In genomic region chr16:73027655-73028220, GRCh38 we compare ENCODE assay signal across 30 cellular contexts. TPM values are rescaled to one million over a fixed set of nuclear protein-coding genes. Genes with fewer than 3 reads are reported as not detected.
DNase-seq lines count a peak whose midpoint lies in the region; ATAC-seq, FAIRE-seq and TF ChIP-seq lines count a peak whose summit lies in the region.
"Had no signal": no experiment of that assay in that cellular context is flagged by ENCODE, and none has a peak within 500 bp of the region (broad histone marks: within the 10 kb centered on the region; RNA-seq: fewer than 3 reads in every experiment).

No MANE protein-coding gene starts in this region.

- CTCF ChIA-PET in HepG2 (lab: Yijun Ruan, JAX; ENCODE audit: low intra/inter-chr PET ratio, low total read pairs) = no interaction called here
- CTCF ChIA-PET in HEK293T (lab: Yijun Ruan, JAX) = no interaction called here

- FAIRE-seq in HepG2 (lab: Jason Lieb, UNC) (no peak), kidney (lab: Jason Lieb, UNC) (no peak)
- FAIRE-seq: G401.6 had no signal

- POLR2A ChIA-PET in HepG2 (lab: Yijun Ruan, JAX) (interaction anchor here (0.7 to 1.4 kb wide), 2 partner anchors 10 to 936 kb away, joined by 3 to 4 read pairs; no protein-coding TSS in a partner anchor), HEK293T (lab: Yijun Ruan, JAX) (no interaction called here)

- H3K36me3 ChIP-seq in HepG2 (replicated peaks in 1 of 2; ENCODE audit: control insufficient read depth in 1 of 2, insufficient read depth in 2 of 2, low read length in 2 of 2) = peaks cover 3 to 19% of the 10 kb centered on the region in 2 experiments; a peak in 3 of 5 replicates
- no peaks in the 10 kb centered on the region for H3K36me3 ChIP-seq in neural progenitor cell
- H3K36me3 ChIP-seq in skeletal muscle tissue (ENCODE audit: control insufficient read depth in 3 of 3, insufficient read depth in 3 of 3, low read length in 3 of 3) = peaks cover 0 to 4% (median 0%) of the 10 kb centered on the region in 3 donors
- no peaks in the 10 kb centered on the region for H3K36me3 ChIP-seq in kidney (ENCODE audit: control insufficient read depth in 1 of 2, insufficient read depth in 2 of 2, low read length in 2 of 2)
- H3K36me3 ChIP-seq: HAP-1, transverse colon had no signal

- no peak overlapping the region for H3K4me3 Mint-ChIP-seq in neural progenitor cell
- no peak overlapping the region for H3K4me3 Mint-ChIP-seq in stimulated activated memory B cell treated with anti-CD40 and anti-IgM and Interleukin-4, amounts not matched to agents 10 μg/mL and 1 μg/mL and 100 μg/mL, for 72 hours
- H3K4me3 Mint-ChIP-seq: activated CD4-positive, alpha-beta memory T cell treated with anti-CD3 and anti-CD28 coated beads for 36 hours; activated naive CD4-positive, alpha-beta T cell treated with anti-CD3 and anti-CD28 coated beads for 36 hours; brain had no signal

- intact Hi-C loops in HepG2 (cut with micrococcal nuclease; ENCODE audit: unreplicated experiment) (no loop called here), kidney (cut with DNase I) (no loop called here)

- H3K27ac Mint-ChIP-seq in neural progenitor cell = peak overlapping the region; percentile 87
- no peak overlapping the region for H3K27ac Mint-ChIP-seq in stimulated activated memory B cell treated with anti-CD40 and anti-IgM and Interleukin-4, amounts not matched to agents 10 μg/mL and 1 μg/mL and 100 μg/mL, for 72 hours
- H3K27ac Mint-ChIP-seq: activated CD4-positive, alpha-beta memory T cell treated with anti-CD3 and anti-CD28 coated beads for 36 hours; activated naive CD4-positive, alpha-beta T cell treated with anti-CD3 and anti-CD28 coated beads for 36 hours had no signal

- H3K27me3 ChIP-seq in HepG2 (ENCODE audit: control insufficient read depth in 1 of 2, insufficient read depth in 2 of 2, low read length in 2 of 2) (no peaks in the 10 kb centered on the region), neural progenitor cell (peaks cover 89% of the 10 kb centered on the region), skeletal muscle tissue (ENCODE audit: control insufficient read depth in 3 of 3, insufficient read depth in 3 of 3, low read length in 3 of 3) (no peaks in the 10 kb centered on the region)
- H3K27me3 ChIP-seq: transverse colon had no signal

- no peak for TF ChIP-seq RAD21 in HepG2 (CRISPR knock-in tag; IDR thresholded peaks at IDR 0.05)

- TF ChIP-seq POLR2A in HepG2 (IDR thresholded peaks at IDR 0.05; ENCODE audit: insufficient read depth in 1 of 2, low read depth in 2 of 2, low read length in 2 of 2) = no peak

- no peaks in the 10 kb centered on the region for H3K27me3 Mint-ChIP-seq in neural progenitor cell (ENCODE audit: insufficient read depth, low read depth)
- H3K27me3 Mint-ChIP-seq in stimulated activated memory B cell treated with anti-CD40 and anti-IgM and Interleukin-4, amounts not matched to agents 10 μg/mL and 1 μg/mL and 100 μg/mL, for 72 hours = peaks cover 31% of the 10 kb centered on the region
- H3K27me3 Mint-ChIP-seq: activated CD4-positive, alpha-beta memory T cell treated with anti-CD3 and anti-CD28 coated beads for 36 hours had no signal

- no TSS peak for BruUV-seq in HepG2 (replicated peaks; lab: Mats Ljungman, UMichigan)

- H4K20me1 ChIP-seq in HepG2 (ENCODE audit: insufficient read depth, low read length) (peaks cover 24% of the 10 kb centered on the region; the same call in 1 of the 2 replicates), neural progenitor cell (ENCODE audit: low read depth) (peaks cover 71% of the 10 kb centered on the region)

- H3K9me3 Mint-ChIP-seq in neural progenitor cell = no peaks in the 10 kb centered on the region
- H3K9me3 Mint-ChIP-seq in stimulated activated memory B cell treated with anti-CD40 and anti-IgM and Interleukin-4, amounts not matched to agents 10 μg/mL and 1 μg/mL and 100 μg/mL, for 72 hours = no peaks in the 10 kb centered on the region
- H3K9me3 Mint-ChIP-seq: activated CD4-positive, alpha-beta memory T cell treated with anti-CD3 and anti-CD28 coated beads for 36 hours; activated naive CD4-positive, alpha-beta T cell treated with anti-CD3 and anti-CD28 coated beads for 36 hours; brain had no signal

- H3K9me3 ChIP-seq in HepG2 (ENCODE audit: low read length) (no peaks in the 10 kb centered on the region), neural progenitor cell (ENCODE audit: low read depth) (no peaks in the 10 kb centered on the region), skeletal muscle tissue (ENCODE audit: control insufficient read depth in 3 of 3, low read length in 3 of 3) (no peaks in the 10 kb centered on the region), kidney (ENCODE audit: control insufficient read depth in 1 of 2, low read length in 2 of 2) (no peaks in the 10 kb centered on the region)
- H3K9me3 ChIP-seq: HAP-1, transverse colon had no signal

- H3K36me3 Mint-ChIP-seq in neural progenitor cell = peaks cover 4% of the 10 kb centered on the region
- no peaks in the 10 kb centered on the region for H3K36me3 Mint-ChIP-seq in stimulated activated memory B cell treated with anti-CD40 and anti-IgM and Interleukin-4, amounts not matched to agents 10 μg/mL and 1 μg/mL and 100 μg/mL, for 72 hours
- H3K36me3 Mint-ChIP-seq: activated CD4-positive, alpha-beta memory T cell treated with anti-CD3 and anti-CD28 coated beads for 36 hours had no signal

- no peak overlapping the region for H2AFZ ChIP-seq in HepG2 (ENCODE audit: low read length)
- H2AFZ ChIP-seq in neural progenitor cell (replicated peaks) = no peak overlapping the region

- peak; percentile 46 for ATAC-seq in HepG2
- ATAC-seq in GM21526 (IDR thresholded peaks at IDR 0.05; ENCODE audit: low FRiP score, unreplicated experiment) = no peak
- ATAC-seq in stimulated activated memory B cell treated with anti-CD40 and anti-IgM and Interleukin-4, amounts not matched to agents 10 μg/mL and 1 μg/mL and 100 μg/mL, for 72 hours = no peak
- ATAC-seq: activated CD4-positive, CD25-positive, alpha-beta regulatory T cell treated with anti-CD3 and anti-CD28 coated beads, Interleukin-2, amount 50 U/mL, for 24 hours; Panc1 had no signal

- TF ChIP-seq CTCF in HepG2 (CRISPR knock-in tag; IDR thresholded peaks at IDR 0.05) (0 out of 2 replicates have a peak, but pooled peaks have one; percentile 5), neural progenitor cell (IDR thresholded peaks at IDR 0.05) (no peak), kidney (IDR thresholded peaks at IDR 0.05; ENCODE audit: borderline replicate concordance, extremely low read depth, insufficient read depth) (no peak)

- no peak overlapping the region for H3K9ac ChIP-seq in HepG2 (ENCODE audit: insufficient read depth, low read depth, low read length)
- no peak overlapping the region for H3K9ac ChIP-seq in neural progenitor cell
- peak overlapping the region in 2 of 3 donors; percentile 38 to 40 for H3K9ac ChIP-seq in skeletal muscle tissue (ENCODE audit: low read depth in 1 of 3, low read length in 3 of 3)
- H3K9ac ChIP-seq in kidney (ENCODE audit: low read length in 2 of 2) = no peak overlapping the region

- TF ChIP-seq EP300 in HepG2 (IDR thresholded peaks at IDR 0.05; ENCODE audit: low read depth in 2 of 2, low read length in 2 of 2) = no peak
- TF ChIP-seq EP300 in HepG2 (CRISPR knock-in tag; IDR thresholded peaks at IDR 0.05; ENCODE audit: borderline replicate concordance) = no peak

- peaks cover 20% of the 10 kb centered on the region for H3F3A ChIP-seq in neural progenitor cell (ENCODE audit: low read depth)

- no peak overlapping the region for H3K27ac ChIP-seq in HepG2 (ENCODE audit: extremely low read length, insufficient read depth, low read length)
- H3K27ac ChIP-seq in neural progenitor cell = no peak overlapping the region
- H3K27ac ChIP-seq in skeletal muscle tissue (ENCODE audit: low read depth, low read length) = peak overlapping the region; percentile 56
- no peak overlapping the region for H3K27ac ChIP-seq in kidney (ENCODE audit: low read depth in 2 of 2, low read length in 2 of 2)

- H3K4me1 ChIP-seq in HepG2 (ENCODE audit: insufficient read depth, low read length) (peaks cover 93% of the 10 kb centered on the region), neural progenitor cell (peaks cover 22% of the 10 kb centered on the region), skeletal muscle tissue (ENCODE audit: control insufficient read depth in 3 of 3, insufficient read depth in 3 of 3, low read length in 3 of 3) (peaks cover 51 to 79% (median 64%) of the 10 kb centered on the region in 3 donors), kidney (ENCODE audit: control insufficient read depth in 1 of 2, insufficient read depth in 1 of 2, low read depth in 1 of 2, low read length in 2 of 2) (peaks cover 30 to 36% of the 10 kb centered on the region in 2 donors)

- in situ Hi-C loops in HepG2 (cut with HindIII; ENCODE audit: extremely low pct_ligation_motif_present, low pct_unique_long_range_greater_than_20kb) = no loop called here

- 93% methylated on average over 8 of the region's 11 CpGs for WGBS in HepG2 (ENCODE audit: low lambda C conversion rate)

- H3K79me2 ChIP-seq in HepG2 (ENCODE audit: insufficient read depth, low read length) (peaks cover 98% of the 10 kb centered on the region), neural progenitor cell (ENCODE audit: low read depth) (no peaks in the 10 kb centered on the region)

- peaks cover 76% of the 10 kb centered on the region for H3K4me1 Mint-ChIP-seq in neural progenitor cell
- peaks cover 19% of the 10 kb centered on the region for H3K4me1 Mint-ChIP-seq in stimulated activated memory B cell treated with anti-CD40 and anti-IgM and Interleukin-4, amounts not matched to agents 10 μg/mL and 1 μg/mL and 100 μg/mL, for 72 hours

- no peak overlapping the region for H3K4me3 ChIP-seq in HepG2 (replicated peaks in 1 of 3; ENCODE audit: insufficient read depth in 1 of 3, low read depth in 2 of 3, low read length in 3 of 3)
- no peak overlapping the region for H3K4me3 ChIP-seq in neural progenitor cell
- H3K4me3 ChIP-seq in skeletal muscle tissue (ENCODE audit: low read length in 3 of 3) = no peak overlapping the region
- no peak overlapping the region for H3K4me3 ChIP-seq in kidney (ENCODE audit: low read length in 2 of 2)
- H3K4me3 ChIP-seq: HAP-1, transverse colon had no signal

- H3K4me2 ChIP-seq in HepG2 (ENCODE audit: low read depth, low read length) = no peak overlapping the region
- no peak overlapping the region for H3K4me2 ChIP-seq in neural progenitor cell

- DNase-seq in SK-N-DZ (ENCODE audit: low spot score) = peak; percentile 79
- no peak for DNase-seq in HepG2 (ENCODE audit: low spot score)
- DNase-seq in neural progenitor cell (ENCODE audit: low spot score) = no peak
- DNase-seq in kidney = no peak
- no peak for DNase-seq in HEK293T (ENCODE audit: extremely low spot score)
- DNase-seq: activated CD4-positive, alpha-beta memory T cell treated with anti-CD3 and anti-CD28 coated beads for 36 hours; activated CD8-positive, alpha-beta memory T cell treated with anti-CD3 and anti-CD28 coated beads, Interleukin-2, amount 50 U/mL, for 4 hours; activated naive CD4-positive, alpha-beta T cell treated with anti-CD3 and anti-CD28 coated beads for 36 hours; C1 segment of cervical spinal cord; cerebellar nuclear complex; COR-L47; hippocampal formation; left cardiac atrium; MV-4-11; NCI-H1436 treated with DMSO at 0.1 percent for 48 hours; NCI-H226; nucleus accumbens; SHP77; stimulated activated CD4-positive, alpha-beta T cell treated with anti-CD3 and anti-CD28 coated beads, Interleukin-2, amount 100 ng/mL, for 24 hours; stimulated activated CD8-positive, alpha-beta memory T cell treated with anti-CD3 and anti-CD28 coated beads, Interleukin-4, amount 100 ng/mL, for 48 hours; T-helper 2 cell; transverse colon had no signal

RNA-seq across cellular contexts. Expression of gene ZFHX3, which starts 20.2 kb away (rescaled TPM):
- 4.9 and 5.5 TPM in 2 replicates for polyA plus RNA-seq in SK-N-DZ (2014; cell fraction: cytosol; rRNA removed)
- 3.0 and 7.3 TPM in 2 replicates for polyA plus RNA-seq in SK-N-DZ (2014; cell fraction: nucleus; rRNA removed)
- total RNA-seq in HepG2 (2016; rRNA removed; fragmentation: Illumina TruSeq; extraction: Trizol) = 6.0 and 12.3 TPM in 2 replicates
- 1.8 and 1.9 TPM in 2 replicates for total RNA-seq in HepG2 (2016; cell fraction: cytosol; rRNA removed; fragmentation: Illumina TruSeq; extraction: Trizol; ENCODE audit: low read depth)
- 5.6 and 10.6 TPM in 2 replicates for total RNA-seq in HepG2 (2016; cell fraction: insoluble cytoplasmic fraction; rRNA removed; fragmentation: Illumina TruSeq; extraction: Trizol)
- total RNA-seq in HepG2 (2016; cell fraction: membrane; rRNA removed; fragmentation: Illumina TruSeq; extraction: Trizol) = 5.0 and 5.6 TPM in 2 replicates
- 15.3 and 19.7 TPM in 2 replicates for total RNA-seq in HepG2 (2016; cell fraction: nucleus; rRNA removed; fragmentation: Illumina TruSeq; extraction: Trizol)
- 5.0 and 5.3 TPM in 2 replicates for polyA plus RNA-seq in HepG2 (2011; rRNA removed)
- 3.5 and 4.2 TPM in 2 replicates for polyA plus RNA-seq in HepG2 (2011; cell fraction: cytosol; rRNA removed)
- 10.2 and 11.2 TPM in 2 replicates for polyA plus RNA-seq in HepG2 (2011; cell fraction: nucleus; rRNA removed)
- polyA plus RNA-seq in HepG2 (2012) = 12.6 and 14.4 TPM in 2 replicates
- 0.31 and 0.36 TPM in 2 replicates for polyA plus RNA-seq in HepG2 (2016; cell fraction: cytosol; fragmentation: Illumina TruSeq; extraction: Trizol; ENCODE audit: low read depth)
- 8.6 and 11.4 TPM in 2 replicates for polyA plus RNA-seq in HepG2 (2016; cell fraction: insoluble cytoplasmic fraction; fragmentation: Illumina TruSeq; extraction: Trizol; ENCODE audit: low read depth)
- polyA plus RNA-seq in HepG2 (2016; cell fraction: membrane; fragmentation: Illumina TruSeq; extraction: Trizol; ENCODE audit: low read depth) = 1.0 and 1.4 TPM in 2 replicates
- polyA plus RNA-seq in HepG2 (2016; cell fraction: nucleus; fragmentation: Illumina TruSeq; extraction: Trizol; ENCODE audit: insufficient read depth, low read depth) = 16.2 and 17.6 TPM in 2 replicates
- polyA minus RNA-seq in HepG2 (2011; rRNA and poly(A)+ RNA removed; ENCODE audit: low replicate concordance) = 12.7 and 18.2 TPM in 2 replicates
- 16.9 and 20.7 TPM in 2 replicates for polyA minus RNA-seq in HepG2 (2011; cell fraction: cytosol; rRNA and poly(A)+ RNA removed)
- polyA minus RNA-seq in HepG2 (2011; cell fraction: nucleus; rRNA and poly(A)+ RNA removed) = 23.9 and 27.2 TPM in 2 replicates
- 1.5 and 2.4 TPM in 2 replicates for total RNA-seq in neural progenitor cell (ENCODE audit: low replicate concordance)
- 8.9 TPM for total RNA-seq in skeletal muscle tissue
- total RNA-seq in kidney = 29.3 TPM
- polyA plus RNA-seq in kidney (ENCODE audit: insufficient read depth, low read depth, low replicate concordance) = 2.3 TPM

Comparison
In these comparisons a context has a peak if more than half of its experiments do, and no peak if none do; other contexts are left out.
1. H3K9ac ChIP-seq: peak in skeletal muscle tissue (2 of 3); none in HepG2 (single experiment), neural progenitor cell (single experiment) and kidney (0 of 2).